8 cellular contexts compared by ENCODE assay signal in genomic region chr16:3188925-3189825, GRCh38. TPM values are rescaled to one million over a fixed set of nuclear protein-coding genes. Genes with fewer than 3 reads are reported as not detected.
DNase-seq lines count a peak whose midpoint lies in the region; ATAC-seq and TF ChIP-seq lines count a peak whose summit lies in the region.

No MANE protein-coding gene starts in this region.

- H2AFZ ChIP-seq in hepatocyte, result peak overlapping the region; percentile 91

- TF ChIP-seq CTCF in NB4 (IDR thresholded peaks at IDR 0.05; ENCODE audit: low read depth, low read length), result no peak
- TF ChIP-seq CTCF in hepatocyte (IDR thresholded peaks at IDR 0.05; ENCODE audit: poor library complexity), result no peak

- no peaks in the 10 kb centered on the region for H3K9me3 ChIP-seq in hepatocyte (ENCODE audit: low read depth)

- peaks cover 12% of the 10 kb centered on the region for H3K4me1 ChIP-seq in hepatocyte (ENCODE audit: insufficient read depth)

- H3K27ac ChIP-seq in hepatocyte, result no peak overlapping the region

- peaks cover 4% of the 10 kb centered on the region for H3K36me3 Mint-ChIP-seq in activated T-helper 1 cell treated with anti-CD3 and anti-CD28 coated beads, Interleukin-12 subunit alpha, Interleukin-12 subunit beta, Interleukin-2, Interleukin-4 antibody, amounts not matched to agents 30 ng/mL and 10 ng/mL and 1 ng/mL, durations not matched to agents 14 hours and 24 hours and 36 hours (ENCODE audit: low read depth)

- no peaks in the 10 kb centered on the region for H3K79me2 ChIP-seq in hepatocyte

- peak overlapping the region; percentile 46 for H3K4me3 ChIP-seq in NB4 (ENCODE audit: low read depth, low read length)
- H3K4me3 ChIP-seq in hepatocyte, result peak overlapping the region; percentile 73

- H3K27ac Mint-ChIP-seq in activated T-helper 1 cell treated with anti-CD3 and anti-CD28 coated beads, Interleukin-12 subunit alpha, Interleukin-12 subunit beta, Interleukin-2, Interleukin-4 antibody, amounts not matched to agents 30 ng/mL and 10 ng/mL and 1 ng/mL, durations not matched to agents 14 hours and 24 hours and 36 hours, result peak overlapping the region; percentile 85

- H3K9me3 Mint-ChIP-seq in activated T-helper 1 cell treated with anti-CD3 and anti-CD28 coated beads, Interleukin-12 subunit alpha, Interleukin-12 subunit beta, Interleukin-2, Interleukin-4 antibody, amounts not matched to agents 30 ng/mL and 10 ng/mL and 1 ng/mL, durations not matched to agents 14 hours and 24 hours and 36 hours, result peaks cover 15% of the 10 kb centered on the region

- intact Hi-C loops in activated T-helper 1 cell treated with anti-CD3 and anti-CD28 coated beads, Interleukin-12 subunit alpha, Interleukin-12 subunit beta, Interleukin-2, Interleukin-4 antibody, amounts not matched to agents 30 ng/mL and 10 ng/mL and 1 ng/mL, durations not matched to agents 14 hours and 24 hours and 36 hours (cut with micrococcal nuclease), result loop anchor here (2.0 to 10.0 kb wide), 4 partner anchors 38 to 312 kb away; partner anchors contain the start of genes CLUAP1, ZNF174, ZNF263 and ZSCAN32

- no peaks in the 10 kb centered on the region for H3K36me3 ChIP-seq in hepatocyte (replicated peaks; ENCODE audit: insufficient read depth, low read depth)

- peak overlapping the region; percentile 91 for H3K4me2 ChIP-seq in hepatocyte

- H3K4me1 Mint-ChIP-seq in activated T-helper 1 cell treated with anti-CD3 and anti-CD28 coated beads, Interleukin-12 subunit alpha, Interleukin-12 subunit beta, Interleukin-2, Interleukin-4 antibody, amounts not matched to agents 30 ng/mL and 10 ng/mL and 1 ng/mL, durations not matched to agents 14 hours and 24 hours and 36 hours (ENCODE audit: low read depth), result peaks cover 44% of the 10 kb centered on the region

- no peak for ATAC-seq in GM19328 (IDR thresholded peaks at IDR 0.05; ENCODE audit: unreplicated experiment)
- ATAC-seq in GM18519 (IDR thresholded peaks at IDR 0.05; ENCODE audit: low FRiP score, unreplicated experiment), result no peak

- H3K9me2 ChIP-seq in hepatocyte (replicated peaks; ENCODE audit: insufficient read depth), result no peaks in the 10 kb centered on the region

- 2% methylated on average over 60 of the region's 61 CpGs for WGBS in hepatocyte (ENCODE audit: low lambda C conversion rate, missing lambda C conversion rate)

- peak overlapping the region; percentile 73 for H3K4me3 Mint-ChIP-seq in activated T-helper 1 cell treated with anti-CD3 and anti-CD28 coated beads, Interleukin-12 subunit alpha, Interleukin-12 subunit beta, Interleukin-2, Interleukin-4 antibody, amounts not matched to agents 30 ng/mL and 10 ng/mL and 1 ng/mL, durations not matched to agents 14 hours and 24 hours and 36 hours

- peaks cover 75% of the 10 kb centered on the region for H3K27me3 ChIP-seq in hepatocyte

- DNase-seq in NCI-H345 (lab: John Stamatoyannopoulos, UW) (peak; percentile 53), NCI-H345 treated with DMSO at 0.1 percent for 48 hours (lab: John Stamatoyannopoulos, UW; ENCODE audit: unreplicated experiment) (no peak), NB4 (ENCODE audit: low read depth) (peak; percentile 64), hepatocyte (ENCODE audit: low spot score) (no peak)
- no peak for DNase-seq in activated T-helper 1 cell treated with anti-CD3 and anti-CD28 coated beads, Interleukin-12 subunit alpha, Interleukin-12 subunit beta, Interleukin-2, Interleukin-4 antibody, amounts not matched to agents 30 ng/mL and 10 ng/mL and 1 ng/mL, durations not matched to agents 14 hours and 24 hours and 36 hours (ENCODE audit: low spot score)
- peak in 2 of 3 donors; percentile 53 to 61 for DNase-seq in stimulated activated CD4-positive, alpha-beta T cell treated with anti-CD3 and anti-CD28 coated beads, TNF-alpha, amount 100 ng/mL, for 48 hours (ENCODE audit: low read depth in 3 of 3)

- no peaks in the 10 kb centered on the region for H4K20me1 ChIP-seq in hepatocyte (ENCODE audit: insufficient read depth, poor library complexity, severe bottlenecking)

- H3K27me3 Mint-ChIP-seq in activated T-helper 1 cell treated with anti-CD3 and anti-CD28 coated beads, Interleukin-12 subunit alpha, Interleukin-12 subunit beta, Interleukin-2, Interleukin-4 antibody, amounts not matched to agents 30 ng/mL and 10 ng/mL and 1 ng/mL, durations not matched to agents 14 hours and 24 hours and 36 hours (ENCODE audit: insufficient read depth), result peaks cover 46% of the 10 kb centered on the region

- no peak for TF ChIP-seq POLR2A in NB4 (IDR thresholded peaks at IDR 0.05; ENCODE audit: extremely low read depth, insufficient read length)

RNA-seq across cellular contexts. Expression of gene OR1F1, which starts 1.2 kb away (rescaled TPM):
- not detected in 2 replicates for total RNA-seq in activated T-helper 1 cell treated with anti-CD3 and anti-CD28 coated beads, Interleukin-12 subunit alpha, Interleukin-12 subunit beta, Interleukin-2, Interleukin-4 antibody, amounts not matched to agents 30 ng/mL and 10 ng/mL and 1 ng/mL, durations not matched to agents 14 hours and 24 hours and 36 hours
- not detected in 2 replicates for total RNA-seq in hepatocyte
- 0.61 TPM in 1 of 2 replicates, not detected in the other for polyA plus RNA-seq in hepatocyte

RNA-seq across cellular contexts. Expression of gene ZNF200, which starts 45.8 kb away (rescaled TPM):
- 13.6 and 15.8 TPM in 2 replicates for total RNA-seq in activated T-helper 1 cell treated with anti-CD3 and anti-CD28 coated beads, Interleukin-12 subunit alpha, Interleukin-12 subunit beta, Interleukin-2, Interleukin-4 antibody, amounts not matched to agents 30 ng/mL and 10 ng/mL and 1 ng/mL, durations not matched to agents 14 hours and 24 hours and 36 hours
- total RNA-seq in hepatocyte, result 7.9 and 12.5 TPM in 2 replicates
- 4.6 and 6.0 TPM in 2 replicates for polyA plus RNA-seq in hepatocyte

RNA-seq across cellular contexts. Expression of gene ZNF213, which starts 54.3 kb away (rescaled TPM):
- 9.6 and 12.4 TPM in 2 replicates for total RNA-seq in activated T-helper 1 cell treated with anti-CD3 and anti-CD28 coated beads, Interleukin-12 subunit alpha, Interleukin-12 subunit beta, Interleukin-2, Interleukin-4 antibody, amounts not matched to agents 30 ng/mL and 10 ng/mL and 1 ng/mL, durations not matched to agents 14 hours and 24 hours and 36 hours
- 3.4 and 3.8 TPM in 2 replicates for total RNA-seq in hepatocyte
- polyA plus RNA-seq in hepatocyte, result 4.0 and 6.0 TPM in 2 replicates

Comparison
In these comparisons a context has a peak if more than half of its experiments do, and no peak if none do; other contexts are left out.
1. DNase-seq: peak in NCI-H345 (single experiment), NB4 (single experiment) and stimulated activated CD4-positive, alpha-beta T cell treated with anti-CD3 and anti-CD28 coated beads, TNF-alpha, amount 100 ng/mL, for 48 hours (2 of 3); none in NCI-H345 treated with DMSO at 0.1 percent for 48 hours (single experiment), activated T-helper 1 cell treated with anti-CD3 and anti-CD28 coated beads, Interleukin-12 subunit alpha, Interleukin-12 subunit beta, Interleukin-2, Interleukin-4 antibody, amounts not matched to agents 30 ng/mL and 10 ng/mL and 1 ng/mL, durations not matched to agents 14 hours and 24 hours and 36 hours (single experiment) and hepatocyte (single experiment).